In genomic region chr14:53316504-53316903, GRCh38 we compare ENCODE assay signal across 20 cellular contexts.
DNase-seq lines count a peak whose midpoint lies in the region; ATAC-seq lines count a peak whose summit lies in the region.
"Had no signal": no experiment of that assay in that cellular context is flagged by ENCODE, and none has a peak within 500 bp of the region (broad histone marks: within the 10 kb centered on the region; RNA-seq: fewer than 3 reads in every experiment).

No MANE protein-coding gene starts in this region.

- H3K4me3 ChIP-seq in right cardiac atrium (ENCODE audit: low read length): no peak overlapping the region

- no peaks in the 10 kb centered on the region for H3K9me3 ChIP-seq in right cardiac atrium (ENCODE audit: control insufficient read depth, low read length)
- H3K9me3 ChIP-seq: SK-N-SH had no signal

- WGBS in right cardiac atrium: 57% methylated on average over 5 of the region's 5 CpGs

- intact Hi-C loops in right cardiac atrium (cut with DNase I): no loop called here
- intact Hi-C loops in Right ventricle myocardium inferior (cut with DNase I): no loop called here
- intact Hi-C loops in posterior vena cava (cut with DNase I): no loop called here

- H3K27ac ChIP-seq in right cardiac atrium (ENCODE audit: low read length): no peak overlapping the region
- H3K27ac ChIP-seq: RWPE1 had no signal

- H3K27me3 ChIP-seq in right cardiac atrium (ENCODE audit: control insufficient read depth, insufficient read depth): no peaks in the 10 kb centered on the region

- ATAC-seq in right cardiac atrium: peak in 1 of 2 donors; percentile 50
- ATAC-seq in Right ventricle myocardium inferior: no peak
- no peak for ATAC-seq in GM18511 (IDR thresholded peaks at IDR 0.05; ENCODE audit: unreplicated experiment)
- ATAC-seq: HCT116 had no signal

- no peaks in the 10 kb centered on the region for H3K4me1 ChIP-seq in right cardiac atrium (ENCODE audit: control insufficient read depth, insufficient read depth, low read length)

- DNase-seq in right cardiac atrium (peak in 2 of 3 donors; percentile 28 to 55), Right ventricle myocardium inferior (ENCODE audit: missing footprints) (no peak), foreskin melanocyte (peak; percentile 57), posterior vena cava (ENCODE audit: low spot score) (peak; percentile 80), EL (no peak), NCI-H774 (lab: John Stamatoyannopoulos, UW) (no peak)
- DNase-seq: Calu3, DMS79 treated with DMSO at 0.1 percent for 48 hours, IMR-90, KG1, NCI-H1048, NCI-H1417, NCI-H1694, NCI-H2029 treated with DMSO at 0.1 percent for 48 hours, NCI-H446 treated with DMSO at 0.1 percent for 48 hours, NCI-H526, SK-N-SH had no signal

Comparison
In these comparisons a context has a peak if more than half of its experiments do, and no peak if none do; other contexts are left out.
1. DNase-seq: peak in right cardiac atrium (2 of 3), foreskin melanocyte (single experiment) and posterior vena cava (single experiment); none in Right ventricle myocardium inferior (single experiment), EL (single experiment) and NCI-H774 (single experiment).